Comparison of ENCODE assay signal across 21 cellular contexts in genomic region chr19:30402790-30403189, GRCh38. TPM values are rescaled to one million over a fixed set of nuclear protein-coding genes. Genes with fewer than 3 reads are reported as not detected.
A peak's percentile ranks its signal among the peaks of the same experiment; 100 is the strongest.
DNase-seq lines count a peak whose midpoint lies in the region; ATAC-seq and TF ChIP-seq lines count a peak whose summit lies in the region.
"Had no signal": no experiment of that assay in that cellular context is flagged by ENCODE, and none has a peak within 500 bp of the region (broad histone marks: within the 10 kb centered on the region; RNA-seq: fewer than 3 reads in every experiment).

No MANE protein-coding gene starts in this region.

- H3K4me1 ChIP-seq in SJCRH30 (peaks cover 16% of the 10 kb centered on the region), osteoblast (ENCODE audit: insufficient read depth, low read length) (no peaks in the 10 kb centered on the region)
- H3K4me1 ChIP-seq: BLaER1 treated with 17β-estradiol and CSF1 and Interleukin-3, amounts not matched to agents 10 nM and 100 nM; SJSA1 had no signal

- H3K27ac ChIP-seq in SJCRH30 (no peak overlapping the region), osteoblast (ENCODE audit: low read depth, low read length) (no peak overlapping the region)
- H3K27ac ChIP-seq: BLaER1 treated with 17β-estradiol and CSF1 and Interleukin-3, amounts not matched to agents 10 nM and 100 nM; KMS-11; RWPE1; SJSA1 had no signal

- no peak overlapping the region for H2AFZ ChIP-seq in osteoblast (ENCODE audit: low read length)

- H3K27ac Mint-ChIP-seq in glutamatergic neuron (ENCODE audit: unreplicated experiment) (peak overlapping the region; percentile 84), osteocyte (ENCODE audit: unreplicated experiment) (no peak overlapping the region)
- H3K27ac Mint-ChIP-seq in effector memory CD8-positive, alpha-beta T cell, result no peak overlapping the region
- H3K27ac Mint-ChIP-seq: CD8-positive, alpha-beta memory T cell; H9 had no signal

- peaks cover 18% of the 10 kb centered on the region for H3K4me1 Mint-ChIP-seq in glutamatergic neuron (ENCODE audit: low read depth, unreplicated experiment)
- H3K4me1 Mint-ChIP-seq in osteocyte (ENCODE audit: unreplicated experiment), result no peaks in the 10 kb centered on the region
- no peaks in the 10 kb centered on the region for H3K4me1 Mint-ChIP-seq in effector memory CD8-positive, alpha-beta T cell (ENCODE audit: low read depth in 2 of 2)
- H3K4me1 Mint-ChIP-seq: CD8-positive, alpha-beta memory T cell had no signal

- H3K36me3 Mint-ChIP-seq in glutamatergic neuron (ENCODE audit: unreplicated experiment) (no peaks in the 10 kb centered on the region), osteocyte (ENCODE audit: unreplicated experiment) (no peaks in the 10 kb centered on the region)
- no peaks in the 10 kb centered on the region for H3K36me3 Mint-ChIP-seq in effector memory CD8-positive, alpha-beta T cell (ENCODE audit: insufficient read depth)
- H3K36me3 Mint-ChIP-seq: CD8-positive, alpha-beta memory T cell had no signal

- no peak overlapping the region for H3K4me2 ChIP-seq in osteoblast (ENCODE audit: insufficient read depth, low read length)
- H3K4me2 ChIP-seq: BLaER1 treated with 17β-estradiol and CSF1 and Interleukin-3, amounts not matched to agents 10 nM and 100 nM; KMS-11 had no signal

- no peak for ATAC-seq in effector memory CD8-positive, alpha-beta T cell (replicated peaks)
- no peak for ATAC-seq in HG03095 (IDR thresholded peaks at IDR 0.05; ENCODE audit: unreplicated experiment)
- ATAC-seq: PC-3 had no signal

- H4K20me1 ChIP-seq in osteoblast (ENCODE audit: insufficient read depth, low read length), result no peaks in the 10 kb centered on the region
- H4K20me1 ChIP-seq: BLaER1 treated with 17β-estradiol and CSF1 and Interleukin-3, amounts not matched to agents 10 nM and 100 nM had no signal

- H3K36me3 ChIP-seq in SJCRH30 (no peaks in the 10 kb centered on the region), osteoblast (ENCODE audit: insufficient read depth, low read length) (no peaks in the 10 kb centered on the region)
- H3K36me3 ChIP-seq: BLaER1 treated with 17β-estradiol and CSF1 and Interleukin-3, amounts not matched to agents 10 nM and 100 nM; SJSA1 had no signal

- H3K4me3 ChIP-seq in SJCRH30 (peak overlapping the region; percentile 12; the same call in 1 of the 2 replicates), osteoblast (ENCODE audit: insufficient read depth, low read length) (no peak overlapping the region)
- H3K4me3 ChIP-seq: BLaER1 treated with 17β-estradiol and CSF1 and Interleukin-3, amounts not matched to agents 10 nM and 100 nM; SJSA1 had no signal

- peak overlapping the region; percentile 42 for H3K4me3 Mint-ChIP-seq in glutamatergic neuron (ENCODE audit: unreplicated experiment)
- no peak overlapping the region for H3K4me3 Mint-ChIP-seq in osteocyte (ENCODE audit: unreplicated experiment)
- no peak overlapping the region for H3K4me3 Mint-ChIP-seq in effector memory CD8-positive, alpha-beta T cell
- H3K4me3 Mint-ChIP-seq: CD8-positive, alpha-beta memory T cell; H9 had no signal

- H3K79me2 ChIP-seq in osteoblast (ENCODE audit: insufficient read depth, low read length), result no peaks in the 10 kb centered on the region

- no peaks in the 10 kb centered on the region for H3K9me3 ChIP-seq in SJCRH30 (replicated peaks)
- peaks cover 3% of the 10 kb centered on the region for H3K9me3 ChIP-seq in osteoblast (ENCODE audit: low read depth, low read length)
- H3K9me3 ChIP-seq: BLaER1 treated with 17β-estradiol and CSF1 and Interleukin-3, amounts not matched to agents 10 nM and 100 nM; SJSA1 had no signal

- peaks cover 4% of the 10 kb centered on the region for H3K27me3 Mint-ChIP-seq in glutamatergic neuron (ENCODE audit: unreplicated experiment)
- no peaks in the 10 kb centered on the region for H3K27me3 Mint-ChIP-seq in osteocyte (ENCODE audit: unreplicated experiment)
- peaks cover 0 to 9% of the 10 kb centered on the region in 2 donors for H3K27me3 Mint-ChIP-seq in effector memory CD8-positive, alpha-beta T cell

- H3K9me3 Mint-ChIP-seq in glutamatergic neuron (ENCODE audit: unreplicated experiment) (peaks cover 5% of the 10 kb centered on the region), osteocyte (ENCODE audit: unreplicated experiment) (peaks cover 17% of the 10 kb centered on the region)
- H3K9me3 Mint-ChIP-seq in effector memory CD8-positive, alpha-beta T cell, result no peaks in the 10 kb centered on the region
- H3K9me3 Mint-ChIP-seq: H9 had no signal

- TF ChIP-seq CTCF in glutamatergic neuron (IDR thresholded peaks at IDR 0.05; ENCODE audit: partially characterized antibody, unreplicated experiment), result no peak
- TF ChIP-seq CTCF in osteocyte (IDR thresholded peaks at IDR 0.05), result no peak
- no peak for TF ChIP-seq CTCF in osteoblast (IDR thresholded peaks at IDR 0.05; ENCODE audit: extremely low read depth, low read depth, low read length)
- TF ChIP-seq CTCF in GM13976 (IDR thresholded peaks at IDR 0.05; ENCODE audit: borderline replicate concordance, control extremely low read depth, extremely low read depth, insufficient read depth, missing control alignments), result no peak

- H3K27me3 ChIP-seq in SJCRH30, result no peaks in the 10 kb centered on the region
- H3K27me3 ChIP-seq in osteoblast (ENCODE audit: insufficient read depth, low read length), result no peaks in the 10 kb centered on the region
- H3K27me3 ChIP-seq: BLaER1 treated with 17β-estradiol and CSF1 and Interleukin-3, amounts not matched to agents 10 nM and 100 nM; SJSA1 had no signal

- peak; percentile 22 for DNase-seq in COLO829 (ENCODE audit: low spot score)
- DNase-seq in SJCRH30, result peak; percentile 59 to 69
- DNase-seq in glutamatergic neuron, result no peak
- DNase-seq in osteocyte (ENCODE audit: extremely low spot score, unreplicated experiment), result peak; percentile 70
- DNase-seq in osteoblast (ENCODE audit: insufficient read length, low spot score, missing footprints), result no peak
- DNase-seq in GM13976 (ENCODE audit: low spot score), result no peak
- DNase-seq in effector memory CD8-positive, alpha-beta T cell, result no peak
- DNase-seq: CD8-positive, alpha-beta memory T cell; DMS 273 treated with DMSO at 0.1 percent for 48 hours; H9; NCI-H1048; NCI-H1694; NCI-H2227 treated with DMSO at 0.1 percent for 48 hours; NCI-H69; PC-3 had no signal

- in situ Hi-C loops in GM13976 (cut with MboI; ENCODE audit: low sequenced_read_pairs, unreplicated experiment), result no loop called here

RNA-seq across cellular contexts. Expression of gene ZNF536, which starts 30.6 kb away (rescaled TPM):
- 14.2 and 15.2 TPM in 2 replicates for total RNA-seq in SJCRH30 (2014; rRNA removed; shearing (Covaris generic))
- total RNA-seq in glutamatergic neuron (ENCODE audit: unreplicated experiment), result 24.9 TPM
- total RNA-seq in osteocyte, result not detected in 2 replicates
- total RNA-seq in osteoblast, result not detected in 2 replicates
- total RNA-seq: CD8-positive, alpha-beta memory T cell; H9; MCF 10A; PC-3 had no signal

Comparison
In these comparisons a context has a peak if more than half of its experiments do, and no peak if none do; other contexts are left out.
1. DNase-seq: peak in COLO829 (single experiment), SJCRH30 (2 of 2) and osteocyte (single experiment); none in glutamatergic neuron (single experiment), osteoblast (single experiment), GM13976 (single experiment) and effector memory CD8-positive, alpha-beta T cell (0 of 3).
2. RNA of gene ZNF536, which starts 30.6 kb away (total RNA-seq): 24.9 TPM in glutamatergic neuron (single experiment) and 14.2 to 15.2 TPM in SJCRH30; not detected in osteocyte and not detected in osteoblast; every median in the first group is over 10 times any median in the second.